8 cellular contexts compared by ENCODE assay signal in the genomic region with DNA sequence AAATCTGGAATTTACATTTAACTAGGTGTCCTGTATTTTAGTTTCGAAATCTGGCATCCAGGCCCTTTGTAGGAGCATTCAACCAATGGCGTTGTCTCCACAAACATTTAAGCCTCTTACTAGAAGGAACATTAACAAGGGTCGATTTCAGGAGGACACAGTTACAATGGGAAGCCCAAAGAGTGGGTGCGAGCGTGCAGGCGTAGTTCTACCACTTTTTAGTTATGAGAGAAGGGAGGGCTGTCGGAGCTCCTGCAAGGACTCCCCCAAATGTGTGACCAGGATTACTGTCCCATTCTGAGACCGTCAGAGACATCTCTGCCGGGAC. TPM values are rescaled to one million over a fixed set of nuclear protein-coding genes. Genes with fewer than 3 reads are reported as not detected.
DNase-seq lines count a peak whose midpoint lies in the region; ATAC-seq and TF ChIP-seq lines count a peak whose summit lies in the region.

No MANE protein-coding gene starts in this region.

- TF ChIP-seq CTCF in astrocyte of the cerebellum (IDR thresholded peaks at IDR 0.05; ENCODE audit: low read depth, low read length, missing control alignments) (no peak), thyroid gland (IDR thresholded peaks at IDR 0.05) (no peak)

- H3K27ac ChIP-seq in thyroid gland, result peak overlapping the region; percentile 91 to 94 (median 93)

- H3K4me1 ChIP-seq in thyroid gland, result peaks cover 11 to 19% of the 10 kb centered on the region in 2 donors

- 10 to 14% methylated on average over 9 of the region's 9 CpGs for WGBS in thyroid gland, 2 donors

- in situ Hi-C loops in astrocyte of the cerebellum (cut with HindIII; ENCODE audit: low sequenced_read_pairs), result no loop called here

- peaks cover 11 to 13% of the 10 kb centered on the region in 2 donors for H3K36me3 ChIP-seq in thyroid gland

- no peaks in the 10 kb centered on the region for H3K9me3 ChIP-seq in thyroid gland

- no peak for TF ChIP-seq POLR2A in thyroid gland (IDR thresholded peaks at IDR 0.05)

- ATAC-seq in GM18498 (IDR thresholded peaks at IDR 0.05; ENCODE audit: unreplicated experiment), result peak; percentile 31
- peak; percentile 27 for ATAC-seq in HG03045 (IDR thresholded peaks at IDR 0.05; ENCODE audit: unreplicated experiment)
- ATAC-seq in left lobe of liver, result peak; percentile 17
- no peak for ATAC-seq in HG03469 (IDR thresholded peaks at IDR 0.05; ENCODE audit: unreplicated experiment)
- no peak for ATAC-seq in GM18520 (IDR thresholded peaks at IDR 0.05; ENCODE audit: unreplicated experiment)

- no peaks in the 10 kb centered on the region for H3K27me3 ChIP-seq in thyroid gland

- DNase-seq in astrocyte of the cerebellum (ENCODE audit: low read depth) (no peak), left lobe of liver (ENCODE audit: low spot score) (no peak), thyroid gland (no peak), NCI-H748 (lab: John Stamatoyannopoulos, UW; ENCODE audit: unreplicated experiment) (no peak)

- peak overlapping the region; percentile 74 for H3K4me3 ChIP-seq in astrocyte of the cerebellum (ENCODE audit: low read depth, low read length)
- H3K4me3 ChIP-seq in thyroid gland (replicated peaks in 1 of 3), result peak overlapping the region; percentile 52 to 91 (median 86)

- intact Hi-C loops in thyroid gland (cut with DNase I), result no loop called here

RNA-seq across cellular contexts. Expression of a gene that starts 0.4 kb away (rescaled TPM):
- 20.0 TPM for total RNA-seq in left lobe of liver
- 10 to 100 TPM; 31.5 to 66.4 (median 53.7) TPM for total RNA-seq in thyroid gland

RNA-seq across cellular contexts. Expression of a gene that starts 8.7 kb away (rescaled TPM):
- total RNA-seq in left lobe of liver (133 TPM), thyroid gland (100 to 1,000 TPM; 235 to 430 (median 335) TPM)

RNA-seq across cellular contexts. Expression of a gene that starts 46.4 kb away (rescaled TPM):
- total RNA-seq in left lobe of liver, result not detected
- total RNA-seq in thyroid gland, result not detected

Comparison
In these comparisons a context has a peak if more than half of its experiments do, and no peak if none do; other contexts are left out.
1. ATAC-seq: peak in GM18498 (single experiment), HG03045 (single experiment) and left lobe of liver (single experiment); none in HG03469 (single experiment) and GM18520 (single experiment).